ENCODE assay signal across 12 cellular contexts in the genomic region with DNA sequence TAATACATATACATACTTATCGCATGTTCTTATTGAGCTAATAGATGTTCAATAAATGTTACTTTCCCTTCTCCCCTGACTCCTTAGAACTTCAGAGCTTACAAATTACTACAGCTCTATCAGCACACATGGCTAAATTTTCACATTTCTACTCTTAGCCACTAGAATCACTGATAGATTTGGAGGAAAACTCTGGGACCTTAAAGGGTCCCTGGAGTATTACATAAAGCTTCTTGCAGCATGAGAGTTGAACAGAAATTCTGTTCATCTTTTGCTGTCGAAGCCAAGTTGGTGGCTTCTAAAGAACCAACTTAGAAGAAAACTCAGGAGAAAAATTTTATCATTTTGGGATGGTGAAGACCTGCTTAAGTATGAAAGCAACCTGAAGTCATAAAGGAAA. TPM values are rescaled to one million over a fixed set of nuclear protein-coding genes. Genes with fewer than 3 reads are reported as not detected.
DNase-seq lines count a peak whose midpoint lies in the region; ATAC-seq and TF ChIP-seq lines count a peak whose summit lies in the region.
"Had no signal": no experiment of that assay in that cellular context is flagged by ENCODE, and none has a peak within 500 bp of the region (broad histone marks: within the 10 kb centered on the region; RNA-seq: fewer than 3 reads in every experiment).

No MANE protein-coding gene starts in this region.

- peak overlapping the region; percentile 60 to 97 (median 83) for H3K27ac Mint-ChIP-seq in CD4-positive, alpha-beta memory T cell
- H3K27ac Mint-ChIP-seq: GM23338 had no signal

- CTCF ChIA-PET in CD4-positive, alpha-beta memory T cell (lab: Charles Lee; ENCODE audit: partially characterized antibody) = interaction anchor here (0.9 to 2.5 kb wide), 6 partner anchors 8 to 68 kb away, joined by 3 to 12 read pairs (median 5); no protein-coding TSS in a partner anchor
- CTCF ChIA-PET in SK-N-SH (lab: Yijun Ruan, JAX) = interaction anchor here (0.6 kb wide), 1 partner anchor 125 kb away, joined by 3 read pairs; no protein-coding TSS in a partner anchor

- H3K79me2 ChIP-seq in SK-N-SH (ENCODE audit: insufficient read depth) (peaks cover 92% of the 10 kb centered on the region), hepatocyte (peaks cover 94% of the 10 kb centered on the region)

- H3K9me3 ChIP-seq in CD4-positive, alpha-beta memory T cell (ENCODE audit: control insufficient read depth in 1 of 2, low read length in 2 of 2) = no peaks in the 10 kb centered on the region
- no peaks in the 10 kb centered on the region for H3K9me3 ChIP-seq in SK-N-SH
- no peaks in the 10 kb centered on the region for H3K9me3 ChIP-seq in hepatocyte (ENCODE audit: low read depth)
- H3K9me3 ChIP-seq in gastrocnemius medialis = no peaks in the 10 kb centered on the region

- ATAC-seq in gastrocnemius medialis = no peak
- no peak for ATAC-seq in GM21723 (IDR thresholded peaks at IDR 0.05; ENCODE audit: unreplicated experiment)

- H3K4me1 ChIP-seq in CD4-positive, alpha-beta memory T cell (ENCODE audit: insufficient read depth, low read length) = peaks cover 87% of the 10 kb centered on the region
- peaks cover 9 to 22% of the 10 kb centered on the region in 2 experiments; a peak in 2 of 4 replicates for H3K4me1 ChIP-seq in SK-N-SH (ENCODE audit: control insufficient read depth in 1 of 2, insufficient read depth in 2 of 2, low read depth in 1 of 2, low read length in 1 of 2)
- peaks cover 28% of the 10 kb centered on the region for H3K4me1 ChIP-seq in hepatocyte (ENCODE audit: insufficient read depth)
- peaks cover 62 to 76% of the 10 kb centered on the region in 2 donors for H3K4me1 ChIP-seq in gastrocnemius medialis

- WGBS in SK-N-SH (ENCODE audit: low lambda C conversion rate) = 65% methylated on average over 2 of the region's 2 CpGs
- WGBS in hepatocyte (ENCODE audit: low lambda C conversion rate, missing lambda C conversion rate) = 83% methylated on average over 2 of the region's 2 CpGs

- peak overlapping the region in 6 of 8 donors; percentile 44 to 74 (median 64) for H3K4me3 Mint-ChIP-seq in CD4-positive, alpha-beta memory T cell
- H3K4me3 Mint-ChIP-seq: GM23338 had no signal

- POLR2A ChIA-PET in CD4-positive, alpha-beta memory T cell (lab: Charles Lee; ENCODE audit: partially characterized antibody) = interaction anchor here (0.9 to 2.6 kb wide), 7 partner anchors 9 to 16 kb away, joined by 3 to 25 read pairs (median 14); a partner anchor contains a TSS
- POLR2A ChIA-PET in SK-N-SH (lab: Yijun Ruan, JAX) = no interaction called here

- peaks cover 25% of the 10 kb centered on the region for H3F3A ChIP-seq in SK-N-SH (replicated peaks; ENCODE audit: insufficient read depth)

- H3K9me3 Mint-ChIP-seq in CD4-positive, alpha-beta memory T cell = no peaks in the 10 kb centered on the region
- H3K9me3 Mint-ChIP-seq: GM23338 had no signal

- H2AFZ ChIP-seq in SK-N-SH (ENCODE audit: low read depth) (no peak overlapping the region), hepatocyte (no peak overlapping the region)
- H2AFZ ChIP-seq: GM23338 had no signal

- in situ Hi-C loops in gastrocnemius medialis (cut with MboI; ENCODE audit: low sequenced_read_pairs in 4 of 4) = loop anchor here in 1 of 4 donors (25.0 kb wide), 1 partner anchor 764 kb away; a partner anchor contains a TSS

- no peak overlapping the region for H3K27ac ChIP-seq in CD4-positive, alpha-beta memory T cell (ENCODE audit: low read depth, low read length)
- H3K27ac ChIP-seq in SK-N-SH (ENCODE audit: low read depth in 2 of 2, low read length in 1 of 2) (peak overlapping the region; percentile 77 to 81), hepatocyte (peak overlapping the region; percentile 70), gastrocnemius medialis (peak overlapping the region; percentile 76 to 92 (median 86)), caudate nucleus (ENCODE audit: low read depth, low read length) (no peak overlapping the region)

- H3K27me3 ChIP-seq in CD4-positive, alpha-beta memory T cell (ENCODE audit: insufficient read depth, low read length) = no peaks in the 10 kb centered on the region
- H3K27me3 ChIP-seq in SK-N-SH (ENCODE audit: insufficient read depth) = no peaks in the 10 kb centered on the region
- no peaks in the 10 kb centered on the region for H3K27me3 ChIP-seq in hepatocyte
- H3K27me3 ChIP-seq in gastrocnemius medialis = no peaks in the 10 kb centered on the region

- no peak overlapping the region for H3K4me3 ChIP-seq in CD4-positive, alpha-beta memory T cell (ENCODE audit: low read length in 2 of 2)
- H3K4me3 ChIP-seq in SK-N-SH (ENCODE audit: low read depth in 2 of 2, low read length in 1 of 2) (peak overlapping the region; percentile 3 to 27; a peak in 2 of 4 replicates), hepatocyte (no peak overlapping the region), gastrocnemius medialis (peak overlapping the region in 1 of 4 donors; percentile 35)
- H3K4me3 ChIP-seq: GM23338 had no signal

- H4K20me1 ChIP-seq in SK-N-SH (ENCODE audit: insufficient read depth) (0 out of 2 replicates have a peak, but pooled peaks cover 11% of the 10 kb centered on the region), hepatocyte (ENCODE audit: insufficient read depth, poor library complexity, severe bottlenecking) (peaks cover 37% of the 10 kb centered on the region)

- TF ChIP-seq RAD21 in SK-N-SH (IDR thresholded peaks at IDR 0.05; ENCODE audit: low read length) = no peak

- peaks cover 61 to 90% (median 79%) of the 10 kb centered on the region in 4 donors for H3K4me1 Mint-ChIP-seq in CD4-positive, alpha-beta memory T cell

- TF ChIP-seq EP300 in SK-N-SH (IDR thresholded peaks at IDR 0.05; ENCODE audit: borderline replicate concordance in 1 of 2, low read depth in 1 of 2, low read length in 1 of 2) = no peak

- H3K9me2 ChIP-seq in SK-N-SH (no peaks in the 10 kb centered on the region), hepatocyte (replicated peaks; ENCODE audit: insufficient read depth) (no peaks in the 10 kb centered on the region)

- no peaks in the 10 kb centered on the region for H3K27me3 Mint-ChIP-seq in CD4-positive, alpha-beta memory T cell

- TF ChIP-seq CTCF in SK-N-SH (IDR thresholded peaks at IDR 0.05) (no peak), hepatocyte (IDR thresholded peaks at IDR 0.05; ENCODE audit: poor library complexity) (no peak), gastrocnemius medialis (IDR thresholded peaks at IDR 0.05 in 4 of 5, conservative IDR thresholded peaks at IDR 0.05 in 1 of 5) (no peak)

- no peaks in the 10 kb centered on the region for H3K36me3 ChIP-seq in CD4-positive, alpha-beta memory T cell (ENCODE audit: insufficient read depth, low read length)
- H3K36me3 ChIP-seq in SK-N-SH (replicated peaks in 1 of 2; ENCODE audit: control insufficient read depth in 1 of 2, insufficient read depth in 2 of 2, low read length in 1 of 2) = no peaks in the 10 kb centered on the region
- no peaks in the 10 kb centered on the region for H3K36me3 ChIP-seq in hepatocyte (replicated peaks; ENCODE audit: insufficient read depth, low read depth)
- H3K36me3 ChIP-seq in gastrocnemius medialis = no peaks in the 10 kb centered on the region

- no peak for TF ChIP-seq POLR2A in gastrocnemius medialis (IDR thresholded peaks at IDR 0.05)

- intact Hi-C loops in CD4-positive, alpha-beta memory T cell (cut with micrococcal nuclease) = no loop called here
- intact Hi-C loops in gastrocnemius medialis (cut with DNase I; ENCODE audit: low total_unique reads) = no loop called here
- intact Hi-C loops in posterior vena cava (cut with DNase I) = loop anchor here in 1 of 2 donors (10.0 kb wide), 1 partner anchor 53 kb away; no protein-coding TSS in a partner anchor

- H3K9ac ChIP-seq in SK-N-SH = peak overlapping the region; percentile 36; the same call in 1 of the 2 replicates

- DNase-seq in CD4-positive, alpha-beta memory T cell = no peak
- DNase-seq in SK-N-SH = no peak
- no peak for DNase-seq in hepatocyte (ENCODE audit: low spot score)
- no peak for DNase-seq in gastrocnemius medialis
- DNase-seq in posterior vena cava (ENCODE audit: low spot score) = no peak
- DNase-seq in caudate nucleus (lab: John Stamatoyannopoulos, UW) = no peak
- DNase-seq in NOMO-1 treated with dmso at 0.1 percent for 144 hours (lab: John Stamatoyannopoulos, UW; ENCODE audit: unreplicated experiment) = no peak
- DNase-seq: DND-41, glutamatergic neuron, NCI-H1417 treated with DMSO at 0.1 percent for 48 hours had no signal

- H3K36me3 Mint-ChIP-seq in CD4-positive, alpha-beta memory T cell = peaks cover 5 to 14% of the 10 kb centered on the region in 2 donors

- peak overlapping the region; percentile 69 for H3K4me2 ChIP-seq in SK-N-SH
- H3K4me2 ChIP-seq in hepatocyte = peak overlapping the region; percentile 65
- H3K4me2 ChIP-seq: GM23338 had no signal

TF ChIP-seq in SK-N-SH, 30 proteins besides CTCF, POLR2A, EP300 and RAD21:
- TF ChIP-seq SIN3A (IDR thresholded peaks at IDR 0.05; ENCODE audit: borderline replicate concordance, low read depth, low read length) (no peak), RFX5 (IDR thresholded peaks at IDR 0.05; ENCODE audit: low read length) (no peak)

RNA-seq across cellular contexts. Expression of a gene that starts 15.5 kb away (rescaled TPM):
- 10 to 100 TPM; 54.1 to 56.0 TPM for total RNA-seq in CD4-positive, alpha-beta memory T cell
- 10 to 100 TPM; 16.6 to 32.0 TPM for polyA plus RNA-seq in CD4-positive, alpha-beta memory T cell
- polyA plus RNA-seq in SK-N-SH (2012; rRNA removed) (36.2 and 36.3 TPM in 2 replicates), hepatocyte (45.6 and 63.9 TPM in 2 replicates)
- 31.2 and 34.8 TPM in 2 replicates for polyA plus RNA-seq in SK-N-SH (2012; cell fraction: cytosol; rRNA removed)
- polyA plus RNA-seq in SK-N-SH (2012; cell fraction: nucleus; rRNA removed) = 16.2 and 21.7 TPM in 2 replicates
- total RNA-seq in hepatocyte (76.3 and 78.3 TPM in 2 replicates), gastrocnemius medialis (10 to 100 TPM; 24.2 to 56.2 (median 42.7) TPM), posterior vena cava (100 to 1,000 TPM in 1 of 2 donors, 10 to 100 TPM in 1; 76.8 to 107 TPM)

Comparison
In these comparisons a context has a peak if more than half of its experiments do, and no peak if none do; other contexts are left out.
1. H3K27ac ChIP-seq: peak in SK-N-SH (2 of 2), hepatocyte (single experiment) and gastrocnemius medialis (4 of 4); none in CD4-positive, alpha-beta memory T cell (single experiment) and caudate nucleus (single experiment).
2. H3K4me3 ChIP-seq: peak in SK-N-SH (2 of 2); none in CD4-positive, alpha-beta memory T cell (0 of 2) and hepatocyte (single experiment).